In the genomic region with DNA sequence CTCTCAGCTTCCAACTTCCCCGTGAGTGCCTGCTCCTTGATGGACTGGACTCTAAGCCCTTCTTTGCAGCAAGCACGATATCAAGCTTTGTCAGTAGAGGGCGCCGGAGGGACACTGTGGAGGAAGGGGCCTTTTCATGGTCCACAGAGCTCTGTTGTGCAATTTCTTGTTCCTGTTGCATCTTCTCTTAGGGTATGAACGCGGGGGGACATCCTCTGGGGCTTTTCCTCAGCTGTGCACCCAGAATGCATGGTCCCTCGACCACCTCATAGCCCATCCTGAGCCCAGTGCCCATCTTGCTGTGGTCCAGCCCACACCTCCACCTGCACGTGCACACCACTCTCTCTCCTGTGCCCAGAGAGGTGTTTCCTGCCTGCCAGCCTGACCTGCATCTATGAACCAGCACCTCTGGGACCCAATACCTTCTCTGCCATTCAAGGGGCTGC, we compare ENCODE assay signal across 8 cellular contexts.
DNase-seq lines count a peak whose midpoint lies in the region; ATAC-seq and TF ChIP-seq lines count a peak whose summit lies in the region.

No MANE protein-coding gene starts in this region.

- no peak overlapping the region for H3K4me3 Mint-ChIP-seq in natural killer cell

- no peaks in the 10 kb centered on the region for H3K36me3 Mint-ChIP-seq in natural killer cell

- no peak overlapping the region for H3K27ac ChIP-seq in testis

- H3K27me3 Mint-ChIP-seq in natural killer cell (ENCODE audit: low read depth in 2 of 2): no peaks in the 10 kb centered on the region

- no peak for TF ChIP-seq POLR2A in testis (IDR thresholded peaks at IDR 0.05)

- no peak overlapping the region for H3K4me3 ChIP-seq in Jurkat, Clone E6-1 (ENCODE audit: low read length)
- H3K4me3 ChIP-seq in fibroblast of mammary gland (ENCODE audit: control insufficient read depth, low read depth, low read length) (no peak overlapping the region), testis (no peak overlapping the region)

- H3K36me3 ChIP-seq in testis (ENCODE audit: low read depth, missing control alignments): no peaks in the 10 kb centered on the region

- H3K4me1 Mint-ChIP-seq in natural killer cell: no peaks in the 10 kb centered on the region

- no peaks in the 10 kb centered on the region for H3K4me1 ChIP-seq in testis

- H3K27ac Mint-ChIP-seq in natural killer cell: no peak overlapping the region

- in situ Hi-C loops in Caki2 (cut with HindIII; ENCODE audit: low pct_unique_long_range_greater_than_20kb, low sequenced_read_pairs): no loop called here

- 7 to 18% methylated on average over 8 of the region's 8 CpGs for WGBS in testis, 2 donors

- no peaks in the 10 kb centered on the region for H3K9me3 ChIP-seq in testis

- peak; percentile 89 for TF ChIP-seq CTCF in fibroblast of mammary gland (conservative IDR thresholded peaks at IDR 0.05; ENCODE audit: control insufficient read depth, insufficient read depth, low read depth, low read length)
- peak; percentile 64 for TF ChIP-seq CTCF in natural killer cell (IDR thresholded peaks at IDR 0.05)
- TF ChIP-seq CTCF in testis (IDR thresholded peaks at IDR 0.05): peak; percentile 51 to 73 (median 61)

- H3K9me3 Mint-ChIP-seq in natural killer cell: no peaks in the 10 kb centered on the region

- ATAC-seq in natural killer cell (peak; percentile 42 to 72 (median 57)), HG03469 (IDR thresholded peaks at IDR 0.05; ENCODE audit: unreplicated experiment) (no peak)

- DNase-seq in Caki2 (ENCODE audit: low read depth) (peak; percentile 71), NOMO-1 treated with dmso at 0.1 percent for 144 hours (lab: John Stamatoyannopoulos, UW; ENCODE audit: unreplicated experiment) (peak; percentile 61), activated T-cell treated with anti-CD3 and anti-CD28 coated beads for 48 hours (ENCODE audit: low read depth) (peak; percentile 62), fibroblast of mammary gland (ENCODE audit: low read depth) (peak; percentile 75), natural killer cell (peak; percentile 49), testis (peak; percentile 92)
- DNase-seq in Jurkat, Clone E6-1 (ENCODE audit: low read depth, low spot score): peak; percentile 58

- no peaks in the 10 kb centered on the region for H3K27me3 ChIP-seq in testis

- intact Hi-C loops in natural killer cell (cut with micrococcal nuclease): loop anchor here (2.0 to 5.0 kb wide), 2 partner anchors 294 to 588 kb away; no protein-coding TSS in a partner anchor
- intact Hi-C loops in testis (cut with DNase I; ENCODE audit: low total_unique reads): no loop called here
